Comparison of ENCODE assay signal across 1 cellular context in the genomic region with DNA sequence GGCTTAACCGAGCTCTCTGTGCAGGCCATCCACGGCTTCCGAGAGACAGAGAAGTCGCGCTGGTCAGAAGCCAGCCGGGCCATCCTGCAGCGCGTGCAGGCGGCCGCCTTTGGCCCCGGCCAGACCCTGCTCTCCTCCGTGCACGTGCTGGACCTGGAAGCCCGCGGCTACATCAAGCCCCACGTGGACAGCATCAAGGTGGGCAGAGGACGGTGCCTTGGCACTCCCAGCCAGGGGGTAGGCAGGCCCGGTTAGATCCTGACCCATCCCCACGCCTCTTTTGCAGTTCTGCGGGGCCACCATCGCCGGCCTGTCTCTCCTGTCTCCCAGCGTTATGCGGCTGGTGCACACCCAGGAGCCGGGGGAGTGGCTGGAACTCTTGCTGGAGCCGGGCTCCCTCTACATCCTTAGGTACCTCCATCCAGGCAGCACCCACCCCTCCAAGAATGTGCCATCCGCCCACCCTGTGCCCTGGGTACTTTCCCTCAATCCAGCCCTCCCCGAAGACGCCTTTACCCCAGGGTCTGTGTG.
TF ChIP-seq lines count a peak whose summit lies in the region.

No MANE protein-coding gene starts in this region.

TF ChIP-seq in HEK293, 187 proteins besides CTCF, POLR2A, EP300 and RAD21 (continued from another document):
- TF ChIP-seq, protein P1, sequence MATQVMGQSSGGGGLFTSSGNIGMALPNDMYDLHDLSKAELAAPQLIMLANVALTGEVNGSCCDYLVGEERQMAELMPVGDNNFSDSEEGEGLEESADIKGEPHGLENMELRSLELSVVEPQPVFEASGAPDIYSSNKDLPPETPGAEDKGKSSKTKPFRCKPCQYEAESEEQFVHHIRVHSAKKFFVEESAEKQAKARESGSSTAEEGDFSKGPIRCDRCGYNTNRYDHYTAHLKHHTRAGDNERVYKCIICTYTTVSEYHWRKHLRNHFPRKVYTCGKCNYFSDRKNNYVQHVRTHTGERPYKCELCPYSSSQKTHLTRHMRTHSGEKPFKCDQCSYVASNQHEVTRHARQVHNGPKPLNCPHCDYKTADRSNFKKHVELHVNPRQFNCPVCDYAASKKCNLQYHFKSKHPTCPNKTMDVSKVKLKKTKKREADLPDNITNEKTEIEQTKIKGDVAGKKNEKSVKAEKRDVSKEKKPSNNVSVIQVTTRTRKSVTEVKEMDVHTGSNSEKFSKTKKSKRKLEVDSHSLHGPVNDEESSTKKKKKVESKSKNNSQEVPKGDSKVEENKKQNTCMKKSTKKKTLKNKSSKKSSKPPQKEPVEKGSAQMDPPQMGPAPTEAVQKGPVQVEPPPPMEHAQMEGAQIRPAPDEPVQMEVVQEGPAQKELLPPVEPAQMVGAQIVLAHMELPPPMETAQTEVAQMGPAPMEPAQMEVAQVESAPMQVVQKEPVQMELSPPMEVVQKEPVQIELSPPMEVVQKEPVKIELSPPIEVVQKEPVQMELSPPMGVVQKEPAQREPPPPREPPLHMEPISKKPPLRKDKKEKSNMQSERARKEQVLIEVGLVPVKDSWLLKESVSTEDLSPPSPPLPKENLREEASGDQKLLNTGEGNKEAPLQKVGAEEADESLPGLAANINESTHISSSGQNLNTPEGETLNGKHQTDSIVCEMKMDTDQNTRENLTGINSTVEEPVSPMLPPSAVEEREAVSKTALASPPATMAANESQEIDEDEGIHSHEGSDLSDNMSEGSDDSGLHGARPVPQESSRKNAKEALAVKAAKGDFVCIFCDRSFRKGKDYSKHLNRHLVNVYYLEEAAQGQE (tag by site-specific recombination; IDR thresholded peaks at IDR 0.05) = no peak
- TF ChIP-seq, protein P2, sequence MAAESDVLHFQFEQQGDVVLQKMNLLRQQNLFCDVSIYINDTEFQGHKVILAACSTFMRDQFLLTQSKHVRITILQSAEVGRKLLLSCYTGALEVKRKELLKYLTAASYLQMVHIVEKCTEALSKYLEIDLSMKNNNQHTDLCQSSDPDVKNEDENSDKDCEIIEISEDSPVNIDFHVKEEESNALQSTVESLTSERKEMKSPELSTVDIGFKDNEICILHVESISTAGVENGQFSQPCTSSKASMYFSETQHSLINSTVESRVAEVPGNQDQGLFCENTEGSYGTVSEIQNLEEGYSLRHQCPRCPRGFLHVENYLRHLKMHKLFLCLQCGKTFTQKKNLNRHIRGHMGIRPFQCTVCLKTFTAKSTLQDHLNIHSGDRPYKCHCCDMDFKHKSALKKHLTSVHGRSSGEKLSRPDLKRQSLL (tag by site-specific recombination; IDR thresholded peaks at IDR 0.05) = no peak
- peak; percentile 47; the same call in 1 of the 2 replicates for TF ChIP-seq ZNF600 (tag by site-specific recombination; IDR thresholded peaks at IDR 0.05)
- TF ChIP-seq, protein P3, sequence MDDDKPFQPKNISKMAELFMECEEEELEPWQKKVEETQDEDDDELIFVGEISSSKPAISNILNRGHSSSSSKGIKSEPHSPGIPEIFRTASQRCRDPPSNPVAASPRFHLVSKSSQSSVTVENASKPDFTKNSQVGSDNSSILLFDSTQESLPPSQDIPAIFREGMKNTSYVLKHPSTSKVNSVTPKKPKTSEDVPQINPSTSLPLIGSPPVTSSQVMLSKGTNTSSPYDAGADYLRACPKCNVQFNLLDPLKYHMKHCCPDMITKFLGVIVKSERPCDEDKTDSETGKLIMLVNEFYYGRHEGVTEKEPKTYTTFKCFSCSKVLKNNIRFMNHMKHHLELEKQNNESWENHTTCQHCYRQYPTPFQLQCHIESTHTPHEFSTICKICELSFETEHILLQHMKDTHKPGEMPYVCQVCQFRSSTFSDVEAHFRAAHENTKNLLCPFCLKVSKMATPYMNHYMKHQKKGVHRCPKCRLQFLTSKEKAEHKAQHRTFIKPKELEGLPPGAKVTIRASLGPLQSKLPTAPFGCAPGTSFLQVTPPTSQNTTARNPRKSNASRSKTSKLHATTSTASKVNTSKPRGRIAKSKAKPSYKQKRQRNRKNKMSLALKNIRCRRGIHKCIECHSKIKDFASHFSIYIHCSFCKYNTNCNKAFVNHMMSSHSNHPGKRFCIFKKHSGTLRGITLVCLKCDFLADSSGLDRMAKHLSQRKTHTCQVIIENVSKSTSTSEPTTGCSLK (tag by site-specific recombination; IDR thresholded peaks at IDR 0.05) = no peak
